ENCODE assay signal across 22 cellular contexts in the genomic region with DNA sequence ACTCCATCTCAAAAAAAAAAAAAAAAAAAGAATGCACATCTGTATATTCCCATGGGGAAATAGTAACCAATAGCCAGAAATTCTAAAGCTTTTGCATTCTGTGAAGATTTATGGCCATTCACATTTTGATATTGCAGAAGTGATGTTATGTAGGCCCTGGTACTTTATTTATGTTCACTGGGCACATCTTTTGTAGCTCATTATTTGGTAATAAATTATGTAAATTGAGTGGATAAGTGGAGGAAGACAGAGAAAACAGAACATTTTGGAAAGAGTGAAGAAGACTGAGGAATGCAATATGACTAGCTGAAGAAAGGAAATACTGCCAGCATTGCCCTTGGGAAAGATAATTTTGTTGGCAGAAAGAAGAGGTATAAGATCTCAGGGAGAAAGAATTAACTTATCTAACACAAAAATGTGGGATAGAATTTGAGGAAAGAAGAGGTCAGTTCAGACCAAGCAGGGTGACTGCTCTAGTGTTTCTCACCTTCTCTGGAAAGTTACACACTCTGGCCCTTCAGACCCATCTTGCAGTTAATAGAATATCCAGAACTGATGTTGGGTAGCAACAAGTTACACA.
"Had no signal": no experiment of that assay in that cellular context is flagged by ENCODE, and none has a peak within 500 bp of the region (broad histone marks: within the 10 kb centered on the region; RNA-seq: fewer than 3 reads in every experiment).

No MANE protein-coding gene starts in this region.

- H3K4me3 ChIP-seq: adrenal gland, breast epithelium, coronary artery, hepatocyte, upper lobe of left lung had no signal

- H3K4me3 Mint-ChIP-seq: activated CD8-positive, alpha-beta T cell treated with anti-CD3 and anti-CD28 coated beads, Interleukin-2, amount 10 ng/mL, durations not matched to agents 7 days and 5 days; endodermal cell; natural killer cell treated with Interleukin-12 subunit alpha and Interleukin-12 subunit beta and Interleukin-15 and Interleukin-18, amount 100 ng/mL, for 72 hours; stimulated activated naive B cell treated with anti-CD40 and anti-IgM and Interleukin-4, amounts not matched to agents 10 μg/mL and 1 μg/mL and 100 μg/mL, for 72 hours; T-cell; T-helper 2 cell treated with Interferon-gamma antibody and Interleukin-4, amounts not matched to agents 5 μg/mL and 100 μg/mL, for 36 hours had no signal

- H3K36me3 ChIP-seq: adrenal gland, breast epithelium, upper lobe of left lung had no signal

- DNase-seq: activated CD4-positive, alpha-beta T cell treated with anti-CD3 and anti-CD28 coated beads for 1 hour; activated CD4-positive, alpha-beta T cell treated with anti-CD3 and anti-CD28 coated beads, Interleukin-2, amount 50 U/mL, for 1 hour; activated CD8-positive, alpha-beta T cell treated with anti-CD3 and anti-CD28 coated beads, Interleukin-2, amount 10 ng/mL, durations not matched to agents 7 days and 5 days; activated T-cell treated with anti-CD3 and anti-CD28 coated beads, Interleukin-2, amount 50 U/mL, for 1 hour; adrenal gland; endodermal cell; glutamatergic neuron; midbrain; retina; stimulated activated CD4-positive, alpha-beta T cell treated with anti-CD3 and anti-CD28 coated beads, Interleukin-2, amount 100 ng/mL, for 48 hours; stimulated activated CD8-positive, alpha-beta memory T cell treated with anti-CD3 and anti-CD28 coated beads, Interleukin-4, amount 100 ng/mL, for 48 hours; stimulated activated naive B cell treated with anti-CD40 and anti-IgM and Interleukin-4, amounts not matched to agents 10 μg/mL and 1 μg/mL and 100 μg/mL, for 72 hours; T-cell; upper lobe of left lung had no signal

- H3K4me1 Mint-ChIP-seq: endodermal cell had no signal

- H3K27me3 Mint-ChIP-seq: natural killer cell treated with Interleukin-12 subunit alpha and Interleukin-12 subunit beta and Interleukin-15 and Interleukin-18, amount 100 ng/mL, for 72 hours; progenitor cell of endocrine pancreas; stimulated activated naive B cell treated with anti-CD40 and anti-IgM and Interleukin-4, amounts not matched to agents 10 μg/mL and 1 μg/mL and 100 μg/mL, for 72 hours; T-cell had no signal

- H3K27ac Mint-ChIP-seq: activated CD8-positive, alpha-beta T cell treated with anti-CD3 and anti-CD28 coated beads, Interleukin-2, amount 10 ng/mL, durations not matched to agents 7 days and 5 days; endodermal cell; natural killer cell treated with Interleukin-12 subunit alpha and Interleukin-12 subunit beta and Interleukin-15 and Interleukin-18, amount 100 ng/mL, for 72 hours; progenitor cell of endocrine pancreas; stimulated activated naive B cell treated with anti-CD40 and anti-IgM and Interleukin-4, amounts not matched to agents 10 μg/mL and 1 μg/mL and 100 μg/mL, for 72 hours; T-cell; T-helper 2 cell treated with Interferon-gamma antibody and Interleukin-4, amounts not matched to agents 5 μg/mL and 100 μg/mL, for 36 hours had no signal

- H3K4me1 ChIP-seq: adrenal gland, breast epithelium, upper lobe of left lung had no signal

- FAIRE-seq: frontal cortex had no signal

- H3K27me3 ChIP-seq: adrenal gland, breast epithelium, hepatocyte, upper lobe of left lung had no signal

- H3K9me3 ChIP-seq: breast epithelium, upper lobe of left lung had no signal

- ATAC-seq: activated CD8-positive, alpha-beta T cell treated with anti-CD3 and anti-CD28 coated beads, Interleukin-2, amount 10 ng/mL, durations not matched to agents 7 days and 5 days; activated naive CD4-positive, alpha-beta T cell treated with anti-CD3 and anti-CD28 coated beads, Interleukin-2, amount 50 U/mL, for 72 hours; natural killer cell treated with Interleukin-12 subunit alpha and Interleukin-12 subunit beta and Interleukin-15 and Interleukin-18, amount 100 ng/mL, for 72 hours; stimulated activated naive B cell treated with anti-CD40 and anti-IgM and Interleukin-4, amounts not matched to agents 10 μg/mL and 1 μg/mL and 100 μg/mL, for 72 hours; T-cell had no signal

- H3K27ac ChIP-seq: adrenal gland, breast epithelium, coronary artery, hepatocyte, upper lobe of left lung had no signal

- H3K9me3 Mint-ChIP-seq: natural killer cell treated with Interleukin-12 subunit alpha and Interleukin-12 subunit beta and Interleukin-15 and Interleukin-18, amount 100 ng/mL, for 72 hours; T-helper 2 cell treated with Interferon-gamma antibody and Interleukin-4, amounts not matched to agents 5 μg/mL and 100 μg/mL, for 36 hours had no signal
